1 cellular context compared by ENCODE assay signal in genomic region chr6:43014434-43014909, GRCh38.
TF ChIP-seq lines count a peak whose summit lies in the region.

No MANE protein-coding gene starts in this region.

TF ChIP-seq in A549, 52 proteins besides CTCF, POLR2A, EP300 and RAD21 (continued from another document):
- TF ChIP-seq NPAS2 (CRISPR knock-in tag; IDR thresholded peaks at IDR 0.05; ENCODE audit: borderline replicate concordance) = no peak
- no peak for TF ChIP-seq JUN (IDR thresholded peaks at IDR 0.05)
- no peak for TF ChIP-seq NR3C1 (IDR thresholded peaks at IDR 0.05)
- TF ChIP-seq EHMT2 (IDR thresholded peaks at IDR 0.05; ENCODE audit: low read depth) = no peak
- TF ChIP-seq HDAC2 (IDR thresholded peaks at IDR 0.05) = no peak
